8 cellular contexts compared by ENCODE assay signal in the genomic region with DNA sequence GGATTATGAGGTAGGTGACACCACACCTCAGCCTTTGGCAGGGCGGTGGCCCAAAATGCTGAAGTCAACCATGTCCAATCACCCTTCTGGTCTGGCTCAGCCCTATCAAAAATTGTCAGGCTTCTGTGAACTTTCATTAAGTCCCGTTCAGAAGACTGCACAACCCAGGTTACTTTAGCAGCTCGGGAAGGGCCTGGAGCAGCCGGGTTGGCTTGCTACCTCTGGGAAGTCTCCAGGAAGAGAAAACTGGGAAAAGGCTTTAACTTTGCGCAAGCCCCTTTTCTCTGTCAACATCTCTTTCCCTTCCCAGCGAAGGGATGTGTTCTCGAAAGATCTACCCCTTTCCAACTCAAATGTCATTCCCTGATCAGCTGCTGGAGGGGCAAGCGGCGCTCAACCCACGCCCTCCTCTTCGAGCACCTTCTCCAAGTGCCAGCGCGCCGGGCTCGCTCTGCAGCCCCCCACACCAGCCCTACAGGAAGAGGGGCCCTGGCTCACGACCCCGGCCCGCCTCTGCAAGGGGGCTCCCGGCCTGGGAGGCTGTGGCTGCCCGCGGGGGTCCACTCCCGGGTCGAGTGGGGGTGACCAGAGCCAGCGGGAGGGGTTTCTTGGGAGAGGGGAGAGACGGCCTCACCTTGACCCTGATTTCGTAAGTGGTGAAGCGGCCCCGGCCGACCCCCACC. TPM values are rescaled to one million over a fixed set of nuclear protein-coding genes. Genes with fewer than 3 reads are reported as not detected.
A peak's percentile ranks its signal among the peaks of the same experiment; 100 is the strongest.
DNase-seq lines count a peak whose midpoint lies in the region; ATAC-seq and TF ChIP-seq lines count a peak whose summit lies in the region.

No MANE protein-coding gene starts in this region.

- no peaks in the 10 kb centered on the region for H3K27me3 ChIP-seq in thymus (ENCODE audit: control insufficient read depth, insufficient read depth)

- CTCF ChIA-PET in activated CD8-positive, alpha-beta T cell treated with anti-CD3 and anti-CD28 coated beads for 36 hours (lab: Charles Lee) = interaction anchor here (1.0 to 2.4 kb wide), 5 partner anchors 9 to 238 kb away, joined by 3 to 11 read pairs (median 4); no protein-coding TSS in a partner anchor

- no peaks in the 10 kb centered on the region for H3K27me3 Mint-ChIP-seq in HFFc6 (ENCODE audit: insufficient read depth)
- H3K27me3 Mint-ChIP-seq in activated CD8-positive, alpha-beta T cell treated with anti-CD3 and anti-CD28 coated beads for 36 hours = no peaks in the 10 kb centered on the region

- 1% methylated on average over 29 of the region's 29 CpGs for WGBS in thymus

- POLR2A ChIA-PET in activated CD8-positive, alpha-beta T cell treated with anti-CD3 and anti-CD28 coated beads for 36 hours (lab: Charles Lee) = interaction anchor here (0.7 to 1.4 kb wide), 3 partner anchors 9 to 190 kb away, joined by 3 to 11 read pairs (median 3); a partner anchor contains a TSS

- intact Hi-C loops in activated CD8-positive, alpha-beta T cell treated with anti-CD3 and anti-CD28 coated beads for 36 hours (cut with micrococcal nuclease) = no loop called here

- peak overlapping the region; percentile 95 for H3K27ac ChIP-seq in thymus (ENCODE audit: low read depth)

- H3K4me1 ChIP-seq in thymus (ENCODE audit: control insufficient read depth, insufficient read depth, low read length) = peaks cover 5% of the 10 kb centered on the region

- no peaks in the 10 kb centered on the region for H3K9me3 Mint-ChIP-seq in HFFc6
- H3K9me3 Mint-ChIP-seq in activated CD8-positive, alpha-beta T cell treated with anti-CD3 and anti-CD28 coated beads for 36 hours = no peaks in the 10 kb centered on the region

- ATAC-seq in activated CD8-positive, alpha-beta T cell treated with anti-CD3 and anti-CD28 coated beads for 36 hours = peak; percentile 2
- peak; percentile 64 for ATAC-seq in esophagus mucosa

- H3K36me3 Mint-ChIP-seq in HFFc6 (ENCODE audit: low read depth) = no peaks in the 10 kb centered on the region
- peaks cover 4% of the 10 kb centered on the region for H3K36me3 Mint-ChIP-seq in activated CD8-positive, alpha-beta T cell treated with anti-CD3 and anti-CD28 coated beads for 36 hours (ENCODE audit: low read depth)

- peak; percentile 29 for DNase-seq in NCI-H1092 treated with DMSO at 0.1 percent for 48 hours (lab: John Stamatoyannopoulos, UW)
- no peak for DNase-seq in NCI-H1092 (lab: John Stamatoyannopoulos, UW)
- peak; percentile 22 for DNase-seq in HFFc6
- DNase-seq in NCI-H146 (lab: John Stamatoyannopoulos, UW) = peak; percentile 24
- peak; percentile 52 for DNase-seq in activated CD8-positive, alpha-beta T cell treated with anti-CD3 and anti-CD28 coated beads for 36 hours
- peak; percentile 35 for DNase-seq in mucosa of gallbladder (ENCODE audit: low spot score)

- H3K4me1 Mint-ChIP-seq in HFFc6 (ENCODE audit: low read depth) = peaks cover 14% of the 10 kb centered on the region
- H3K4me1 Mint-ChIP-seq in activated CD8-positive, alpha-beta T cell treated with anti-CD3 and anti-CD28 coated beads for 36 hours (ENCODE audit: low read depth) = peaks cover 22% of the 10 kb centered on the region

- peak overlapping the region; percentile 79 for H3K4me3 ChIP-seq in thymus (ENCODE audit: low read length)

- peak overlapping the region; percentile 94 for H3K27ac Mint-ChIP-seq in HFFc6
- H3K27ac Mint-ChIP-seq in activated CD8-positive, alpha-beta T cell treated with anti-CD3 and anti-CD28 coated beads for 36 hours = peak overlapping the region; percentile 93

- H3K4me3 Mint-ChIP-seq in HFFc6 = peak overlapping the region; percentile 91
- peak overlapping the region; percentile 85 for H3K4me3 Mint-ChIP-seq in activated CD8-positive, alpha-beta T cell treated with anti-CD3 and anti-CD28 coated beads for 36 hours

- no peaks in the 10 kb centered on the region for H3K36me3 ChIP-seq in thymus (ENCODE audit: control insufficient read depth, insufficient read depth)

- no peak for TF ChIP-seq CTCF in HFFc6 (IDR thresholded peaks at IDR 0.05)
- no peak for TF ChIP-seq CTCF in activated CD8-positive, alpha-beta T cell treated with anti-CD3 and anti-CD28 coated beads for 36 hours (IDR thresholded peaks at IDR 0.05)

- no peaks in the 10 kb centered on the region for H3K9me3 ChIP-seq in thymus (ENCODE audit: control insufficient read depth)

RNA-seq across cellular contexts. Expression of a gene that starts 0.6 kb away (rescaled TPM):
- 100 to 1,000 TPM; 148 to 195 (median 189) TPM for total RNA-seq in HFFc6 (2021; fragmentation: NEBNext Ultra II Directional; extraction: Animal tissue kit (Norgen Biotek cat#: 25700))
- total RNA-seq in activated CD8-positive, alpha-beta T cell treated with anti-CD3 and anti-CD28 coated beads for 36 hours = 10 to 100 TPM; 62.5 to 68.4 TPM
- 107 TPM for total RNA-seq in esophagus mucosa
- 142 TPM for total RNA-seq in mucosa of gallbladder
- 273 TPM for polyA plus RNA-seq in thymus

RNA-seq across cellular contexts. Expression of a gene that starts 34.6 kb away (rescaled TPM):
- 1 to 10 TPM; 4.8 to 5.7 (median 5.3) TPM for total RNA-seq in HFFc6 (2021; fragmentation: NEBNext Ultra II Directional; extraction: Animal tissue kit (Norgen Biotek cat#: 25700))
- total RNA-seq in activated CD8-positive, alpha-beta T cell treated with anti-CD3 and anti-CD28 coated beads for 36 hours = 1 to 10 TPM; 5.6 to 6.3 TPM
- total RNA-seq in esophagus mucosa (7.6 TPM), mucosa of gallbladder (8.0 TPM)
- 3.9 TPM for polyA plus RNA-seq in thymus
